2 cellular contexts compared by ENCODE assay signal in genomic region chr12:100920493-100920892, GRCh38.
TF ChIP-seq lines count a peak whose summit lies in the region.

No MANE protein-coding gene starts in this region.

TF ChIP-seq in GM23338, 12 proteins besides CTCF, POLR2A, EP300 and RAD21 (continued from another document):
- TF ChIP-seq ZNF462 (CRISPR knock-in tag; IDR thresholded peaks at IDR 0.05) (no peak), REST (IDR thresholded peaks at IDR 0.05; ENCODE audit: unreplicated experiment) (no peak)
TF ChIP-seq in GM23338: peak in this region for 0.

TF ChIP-seq in WTC11, 78 proteins besides CTCF, POLR2A, EP300 and RAD21 (continued from another document):
- TF ChIP-seq, protein P1, sequence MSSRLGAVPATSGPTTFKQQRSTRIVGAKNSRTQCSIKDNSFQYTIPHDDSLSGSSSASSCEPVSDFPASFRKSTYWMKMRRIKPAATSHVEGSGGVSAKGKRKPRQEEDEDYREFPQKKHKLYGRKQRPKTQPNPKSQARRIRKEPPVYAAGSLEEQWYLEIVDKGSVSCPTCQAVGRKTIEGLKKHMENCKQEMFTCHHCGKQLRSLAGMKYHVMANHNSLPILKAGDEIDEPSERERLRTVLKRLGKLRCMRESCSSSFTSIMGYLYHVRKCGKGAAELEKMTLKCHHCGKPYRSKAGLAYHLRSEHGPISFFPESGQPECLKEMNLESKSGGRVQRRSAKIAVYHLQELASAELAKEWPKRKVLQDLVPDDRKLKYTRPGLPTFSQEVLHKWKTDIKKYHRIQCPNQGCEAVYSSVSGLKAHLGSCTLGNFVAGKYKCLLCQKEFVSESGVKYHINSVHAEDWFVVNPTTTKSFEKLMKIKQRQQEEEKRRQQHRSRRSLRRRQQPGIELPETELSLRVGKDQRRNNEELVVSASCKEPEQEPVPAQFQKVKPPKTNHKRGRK (CRISPR knock-in tag; IDR thresholded peaks at IDR 0.05; ENCODE audit: borderline replicate concordance): no peak
- no peak for TF ChIP-seq ZNF396 (CRISPR knock-in tag; IDR thresholded peaks at IDR 0.05; ENCODE audit: borderline replicate concordance)
- no peak for TF ChIP-seq TCF7 (CRISPR knock-in tag; IDR thresholded peaks at IDR 0.05; ENCODE audit: low read depth)
- TF ChIP-seq TP53 (CRISPR knock-in tag; IDR thresholded peaks at IDR 0.05): no peak
- no peak for TF ChIP-seq IRF2 (CRISPR knock-in tag; IDR thresholded peaks at IDR 0.05; ENCODE audit: borderline replicate concordance, low read depth)
- TF ChIP-seq NR2C2 (CRISPR knock-in tag; IDR thresholded peaks at IDR 0.05): no peak
- no peak for TF ChIP-seq GRHL2 (CRISPR knock-in tag; IDR thresholded peaks at IDR 0.05; ENCODE audit: insufficient replicate concordance, severe bottlenecking)
- TF ChIP-seq, protein P2, sequence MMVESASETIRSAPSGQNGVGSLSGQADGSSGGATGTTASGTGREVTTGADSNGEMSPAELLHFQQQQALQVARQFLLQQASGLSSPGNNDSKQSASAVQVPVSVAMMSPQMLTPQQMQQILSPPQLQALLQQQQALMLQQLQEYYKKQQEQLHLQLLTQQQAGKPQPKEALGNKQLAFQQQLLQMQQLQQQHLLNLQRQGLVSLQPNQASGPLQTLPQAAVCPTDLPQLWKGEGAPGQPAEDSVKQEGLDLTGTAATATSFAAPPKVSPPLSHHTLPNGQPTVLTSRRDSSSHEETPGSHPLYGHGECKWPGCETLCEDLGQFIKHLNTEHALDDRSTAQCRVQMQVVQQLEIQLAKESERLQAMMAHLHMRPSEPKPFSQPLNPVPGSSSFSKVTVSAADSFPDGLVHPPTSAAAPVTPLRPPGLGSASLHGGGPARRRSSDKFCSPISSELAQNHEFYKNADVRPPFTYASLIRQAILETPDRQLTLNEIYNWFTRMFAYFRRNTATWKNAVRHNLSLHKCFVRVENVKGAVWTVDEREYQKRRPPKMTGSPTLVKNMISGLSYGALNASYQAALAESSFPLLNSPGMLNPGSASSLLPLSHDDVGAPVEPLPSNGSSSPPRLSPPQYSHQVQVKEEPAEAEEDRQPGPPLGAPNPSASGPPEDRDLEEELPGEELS (CRISPR knock-in tag; IDR thresholded peaks at IDR 0.05): no peak
- no peak for TF ChIP-seq JAZF1 (CRISPR knock-in tag; IDR thresholded peaks at IDR 0.05)
